In the genomic region with DNA sequence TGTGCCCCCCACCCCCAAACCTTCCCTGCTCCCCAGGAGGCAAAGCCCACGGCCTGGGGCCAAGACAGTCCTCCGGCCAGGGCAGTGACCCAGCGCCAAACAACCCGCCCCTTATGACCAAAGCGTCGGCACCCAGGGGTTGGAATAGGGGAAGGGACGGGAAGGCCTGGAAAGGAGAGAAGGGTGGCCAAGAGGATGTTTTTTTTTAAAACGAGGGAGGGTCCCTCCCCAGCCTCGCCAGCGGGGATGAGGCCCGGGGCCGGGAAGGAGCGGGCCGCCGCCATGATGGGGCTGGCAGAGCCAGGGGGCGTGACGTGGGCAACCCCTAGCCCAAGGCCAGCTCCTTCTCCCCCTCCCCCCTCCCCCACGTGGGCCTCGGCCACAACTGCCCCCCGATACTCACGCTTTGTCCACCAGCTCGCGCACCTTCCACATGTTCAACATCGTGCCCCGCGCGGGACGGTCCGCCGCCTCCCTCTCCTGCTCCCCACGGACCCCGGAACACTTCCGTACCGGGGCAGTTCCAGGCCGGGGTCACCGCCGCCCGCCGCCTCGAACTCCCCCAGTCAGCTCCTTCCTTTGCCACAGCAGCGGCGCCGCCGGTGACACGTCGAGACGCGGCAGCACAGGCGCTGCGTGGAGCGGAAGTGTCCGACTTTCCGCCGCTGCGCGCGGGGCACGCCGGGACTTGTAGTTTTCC, we compare ENCODE assay signal across 1 cellular context.
TF ChIP-seq lines count a peak whose summit lies in the region.

A gene (minus strand): TSS at position 619 of the 700 bp plus-strand sequence. CDS start 175 bp downstream, at position 444.

TF ChIP-seq in SK-N-SH treated with all-trans-retinoic acid at 6 μM for 48 hours, 23 proteins besides CTCF, POLR2A, EP300 and RAD21 (continued from another document):
- TF ChIP-seq, protein P1, sequence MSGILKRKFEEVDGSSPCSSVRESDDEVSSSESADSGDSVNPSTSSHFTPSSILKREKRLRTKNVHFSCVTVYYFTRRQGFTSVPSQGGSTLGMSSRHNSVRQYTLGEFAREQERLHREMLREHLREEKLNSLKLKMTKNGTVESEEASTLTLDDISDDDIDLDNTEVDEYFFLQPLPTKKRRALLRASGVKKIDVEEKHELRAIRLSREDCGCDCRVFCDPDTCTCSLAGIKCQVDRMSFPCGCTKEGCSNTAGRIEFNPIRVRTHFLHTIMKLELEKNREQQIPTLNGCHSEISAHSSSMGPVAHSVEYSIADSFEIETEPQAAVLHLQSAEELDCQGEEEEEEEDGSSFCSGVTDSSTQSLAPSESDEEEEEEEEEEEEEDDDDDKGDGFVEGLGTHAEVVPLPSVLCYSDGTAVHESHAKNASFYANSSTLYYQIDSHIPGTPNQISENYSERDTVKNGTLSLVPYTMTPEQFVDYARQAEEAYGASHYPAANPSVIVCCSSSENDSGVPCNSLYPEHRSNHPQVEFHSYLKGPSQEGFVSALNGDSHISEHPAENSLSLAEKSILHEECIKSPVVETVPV (CRISPR knock-in tag; IDR thresholded peaks at IDR 0.05): no peak
- TF ChIP-seq ZC3H10 (CRISPR knock-in tag; IDR thresholded peaks at IDR 0.05) (no peak), BACH2 (CRISPR knock-in tag; IDR thresholded peaks at IDR 0.05; ENCODE audit: borderline replicate concordance) (no peak), ZFP3 (CRISPR knock-in tag; IDR thresholded peaks at IDR 0.05) (no peak), OSR1 (CRISPR knock-in tag; IDR thresholded peaks at IDR 0.05) (no peak)
- TF ChIP-seq, protein P2, sequence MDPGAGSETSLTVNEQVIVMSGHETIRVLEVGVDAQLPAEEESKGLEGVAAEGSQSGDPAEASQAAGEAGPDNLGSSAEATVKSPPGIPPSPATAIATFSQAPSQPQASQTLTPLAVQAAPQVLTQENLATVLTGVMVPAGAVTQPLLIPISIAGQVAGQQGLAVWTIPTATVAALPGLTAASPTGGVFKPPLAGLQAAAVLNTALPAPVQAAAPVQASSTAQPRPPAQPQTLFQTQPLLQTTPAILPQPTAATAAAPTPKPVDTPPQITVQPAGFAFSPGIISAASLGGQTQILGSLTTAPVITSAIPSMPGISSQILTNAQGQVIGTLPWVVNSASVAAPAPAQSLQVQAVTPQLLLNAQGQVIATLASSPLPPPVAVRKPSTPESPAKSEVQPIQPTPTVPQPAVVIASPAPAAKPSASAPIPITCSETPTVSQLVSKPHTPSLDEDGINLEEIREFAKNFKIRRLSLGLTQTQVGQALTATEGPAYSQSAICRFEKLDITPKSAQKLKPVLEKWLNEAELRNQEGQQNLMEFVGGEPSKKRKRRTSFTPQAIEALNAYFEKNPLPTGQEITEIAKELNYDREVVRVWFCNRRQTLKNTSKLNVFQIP (CRISPR knock-in tag; IDR thresholded peaks at IDR 0.05; ENCODE audit: borderline replicate concordance, low read depth): no peak
